20 cellular contexts compared by ENCODE assay signal in genomic region chr9:132147331-132147730, GRCh38.
"Had no signal": no experiment of that assay in that cellular context is flagged by ENCODE, and none has a peak within 500 bp of the region (broad histone marks: within the 10 kb centered on the region; RNA-seq: fewer than 3 reads in every experiment).

No MANE protein-coding gene starts in this region.

- ATAC-seq: gastrocnemius medialis; heart left ventricle; left lung; stimulated activated naive CD8-positive, alpha-beta T cell treated with anti-CD3 and anti-CD28 coated beads, Interleukin-15, amount 100 ng/mL, for 72 hours had no signal

- H3K4me3 ChIP-seq: ascending aorta, gastrocnemius medialis, heart left ventricle, left lung, suprapubic skin, transverse colon, uterus had no signal

- H3K27ac Mint-ChIP-seq: activated B cell treated with CpG ODN at 0.5 μM for 24 hours, progenitor cell of endocrine pancreas had no signal

- H3K36me3 ChIP-seq: ascending aorta, gastrocnemius medialis, heart left ventricle, left lung, suprapubic skin, transverse colon, uterus had no signal

- H3K9me3 ChIP-seq: ascending aorta, gastrocnemius medialis, left lung, suprapubic skin, transverse colon, uterus had no signal

- H3K27me3 ChIP-seq: ascending aorta, gastrocnemius medialis had no signal

- H3K4me1 Mint-ChIP-seq: activated B cell treated with CpG ODN at 0.5 μM for 24 hours; central memory CD8-positive, alpha-beta T cell had no signal

- H3K9me3 Mint-ChIP-seq: activated B cell treated with CpG ODN at 0.5 μM for 24 hours; central memory CD8-positive, alpha-beta T cell; neural crest cell; stimulated activated naive CD8-positive, alpha-beta T cell treated with anti-CD3 and anti-CD28 coated beads, Interleukin-15, amount 100 ng/mL, for 72 hours had no signal

- H3K27ac ChIP-seq: ascending aorta, gastrocnemius medialis, heart left ventricle, left lung, suprapubic skin, transverse colon, uterus had no signal

- H3K4me1 ChIP-seq: ascending aorta, left lung, transverse colon, uterus had no signal

- H3K4me3 Mint-ChIP-seq: activated B cell treated with CpG ODN at 0.5 μM for 24 hours; central memory CD8-positive, alpha-beta T cell; neural crest cell had no signal

- DNase-seq: activated B cell treated with CpG ODN at 0.5 μM for 24 hours; activated CD4-positive, alpha-beta T cell treated with anti-CD3 and anti-CD28 coated beads, Interleukin-2, amount 50 U/mL, for 1 hour; activated effector memory CD4-positive, alpha-beta T cell treated with Interleukin-2 at 50 U/mL for 16 hours; activated naive CD4-positive, alpha-beta T cell treated with anti-CD3 and anti-CD28 coated beads, Interleukin-2, amount 50 U/mL, for 16 hours; activated T-cell treated with anti-CD3 and anti-CD28 coated beads, Interleukin-2, amount 50 U/mL, for 1 hour; cortex of kidney; gastrocnemius medialis; heart left ventricle; left lung; mammary epithelial cell; stimulated activated CD4-positive, alpha-beta T cell treated with anti-CD3 and anti-CD28 coated beads, Interleukin-1b, Interleukin-23, amount 100 ng/mL, for 48 hours; stimulated activated naive CD8-positive, alpha-beta T cell treated with anti-CD3 and anti-CD28 coated beads, Interleukin-15, amount 100 ng/mL, for 72 hours; SW 1271; transverse colon; uterus had no signal
